8 cellular contexts compared by ENCODE assay signal in genomic region chr17:42422412-42422957, GRCh38. TPM values are rescaled to one million over a fixed set of nuclear protein-coding genes. Genes with fewer than 3 reads are reported as not detected.
DNase-seq lines count a peak whose midpoint lies in the region; ATAC-seq and TF ChIP-seq lines count a peak whose summit lies in the region.

No MANE protein-coding gene starts in this region.

- ATAC-seq in foreskin keratinocyte (peak; percentile 48), HG03442 (IDR thresholded peaks at IDR 0.05; ENCODE audit: unreplicated experiment) (no peak), GM19452 (IDR thresholded peaks at IDR 0.05; ENCODE audit: unreplicated experiment) (no peak)

- TF ChIP-seq CTCF in HEK293 (tag by site-specific recombination; IDR thresholded peaks at IDR 0.05) (no peak; the same call in 1 of the 2 replicates), foreskin keratinocyte (conservative IDR thresholded peaks at IDR 0.05) (no peak), ovary (IDR thresholded peaks at IDR 0.05) (no peak)

- intact Hi-C loops in ovary (cut with DNase I) = loop anchor here in 3 of 4 donors (5.0 to 10.0 kb wide), 3 partner anchors 90 to 105 kb away; no protein-coding TSS in a partner anchor

- H3K27ac ChIP-seq in HEK293 (ENCODE audit: extremely low read depth, low read depth, low read length) (peak overlapping the region; percentile 37; the same call in 1 of the 2 replicates), foreskin keratinocyte (peak overlapping the region; percentile 49), ovary (peak overlapping the region; percentile 54 to 78)

- CTCF ChIA-PET in HEK293 (lab: Yijun Ruan, JAX) = interaction anchor here (0.5 to 7.0 kb wide), 20 partner anchors 17 to 1639 kb away, joined by 3 to 33 read pairs (median 3); no protein-coding TSS in a partner anchor

- no peak for TF ChIP-seq POLR2A in ovary (IDR thresholded peaks at IDR 0.05)

- no peak for TF ChIP-seq EP300 in ovary (IDR thresholded peaks at IDR 0.05)

- H3K4me1 ChIP-seq in HEK293 (ENCODE audit: control insufficient read depth, insufficient read depth, low read length) = peaks cover 2% of the 10 kb centered on the region
- peaks cover 16% of the 10 kb centered on the region for H3K4me1 ChIP-seq in foreskin keratinocyte
- peaks cover 5% of the 10 kb centered on the region for H3K4me1 ChIP-seq in ovary (ENCODE audit: insufficient read depth)

- H3K4me3 ChIP-seq in HEK293 (ENCODE audit: low read depth, low read length) (peak overlapping the region; percentile 79), ovary (peak overlapping the region; percentile 96)

- H3K9me3 ChIP-seq in HEK293 (ENCODE audit: control insufficient read depth, insufficient read depth, low read depth, low read length) (no peaks in the 10 kb centered on the region), ovary (no peaks in the 10 kb centered on the region)

- DNase-seq in A172 (ENCODE audit: low spot score) (peak; percentile 33), foreskin keratinocyte (peak in 1 of 2 donors; percentile 54), ovary (peak in 4 of 5 donors; percentile 33 to 62 (median 54)), NCI-H446 treated with DMSO at 0.1 percent for 48 hours (lab: John Stamatoyannopoulos, UW) (no peak)
- peak; percentile 58 to 63 for DNase-seq in activated T-cell treated with anti-CD3 and anti-CD28 coated beads, Interleukin-2, amount 50 U/mL, for 48 hours

- H3K36me3 ChIP-seq in HEK293 (ENCODE audit: control insufficient read depth in 2 of 2, insufficient read depth in 1 of 2, low read length in 2 of 2) (no peaks in the 10 kb centered on the region; a peak in 1 of 3 replicates), ovary (no peaks in the 10 kb centered on the region)

- POLR2A ChIA-PET in HEK293 (lab: Yijun Ruan, JAX) = interaction anchor here (0.8 to 3.3 kb wide), 31 partner anchors 10 to 576 kb away, joined by 3 to 73 read pairs (median 7); partner anchors contain the start of genes ACLY, DNAJC7, PLEKHH3 and PSMC3IP

- H3K27me3 ChIP-seq in foreskin keratinocyte (no peaks in the 10 kb centered on the region), ovary (no peaks in the 10 kb centered on the region)

- WGBS in ovary, 3 donors = 0 to 1% (median 1%) methylated on average over 32 to 44 of the region's 44 CpGs

TF ChIP-seq in HEK293, 187 proteins besides CTCF, POLR2A, EP300 and RAD21 (continues in another document):
- TF ChIP-seq ZNF701 (tag by site-specific recombination; IDR thresholded peaks at IDR 0.05) (no peak), ZNF843 (tag by site-specific recombination; IDR thresholded peaks at IDR 0.05) (no peak), PRDM10 (tag by site-specific recombination; IDR thresholded peaks at IDR 0.05) (peak; percentile 8; the same call in 1 of the 2 replicates), KLF17 (tag by site-specific recombination; IDR thresholded peaks at IDR 0.05) (no peak), OVOL3 (tag by site-specific recombination; IDR thresholded peaks at IDR 0.05) (no peak), ZNF174 (tag by site-specific recombination; IDR thresholded peaks at IDR 0.05) (no peak), ZNF692 (tag by site-specific recombination; IDR thresholded peaks at IDR 0.05) (no peak), ZNF513 (tag by site-specific recombination; IDR thresholded peaks at IDR 0.05) (no peak), ZNF580 (tag by site-specific recombination; IDR thresholded peaks at IDR 0.05) (no peak), ZNF677 (tag by site-specific recombination; IDR thresholded peaks at IDR 0.05) (no peak), ZNF266 (tag by site-specific recombination; IDR thresholded peaks at IDR 0.05; ENCODE audit: low read depth) (no peak), ZBTB21 (tag by site-specific recombination; IDR thresholded peaks at IDR 0.05) (no peak), ZNF776 (tag by site-specific recombination; IDR thresholded peaks at IDR 0.05; ENCODE audit: borderline replicate concordance) (no peak), ZFP41 (tag by site-specific recombination; IDR thresholded peaks at IDR 0.05; ENCODE audit: borderline replicate concordance) (no peak)

RNA-seq across cellular contexts. Expression of gene CAVIN1, which starts 0.6 kb away (rescaled TPM):
- total RNA-seq in A172 (2014; rRNA removed; shearing (Covaris generic)) = 569 and 659 TPM in 2 replicates
- total RNA-seq in foreskin keratinocyte (351 and 355 TPM in 2 replicates), ovary (100 to 1,000 TPM; 122 to 407 (median 281) TPM)
- polyA plus RNA-seq in foreskin keratinocyte (215 and 236 TPM in 2 replicates), ovary (100 to 1,000 TPM; 226 to 253 TPM)

RNA-seq across cellular contexts. Expression of gene STAT3, which starts 34.2 kb away (rescaled TPM):
- 78.5 and 92.9 TPM in 2 replicates for total RNA-seq in A172 (2014; rRNA removed; shearing (Covaris generic))
- total RNA-seq in foreskin keratinocyte (76.6 and 77.7 TPM in 2 replicates), ovary (100 to 1,000 TPM; 118 to 301 (median 207) TPM)
- polyA plus RNA-seq in foreskin keratinocyte (20.2 and 23.0 TPM in 2 replicates), ovary (100 to 1,000 TPM in 1 of 2 donors, 10 to 100 TPM in 1; 58.3 to 129 TPM)

RNA-seq across cellular contexts. Expression of gene ATP6V0A1, which starts 36.2 kb away (rescaled TPM):
- 23.4 and 24.1 TPM in 2 replicates for total RNA-seq in A172 (2014; rRNA removed; shearing (Covaris generic))
- total RNA-seq in foreskin keratinocyte (18.8 and 19.7 TPM in 2 replicates), ovary (10 to 100 TPM; 47.6 to 94.1 (median 74.1) TPM)
- polyA plus RNA-seq in foreskin keratinocyte (17.8 and 18.9 TPM in 2 replicates), ovary (100 to 1,000 TPM in 1 of 2 donors, 10 to 100 TPM in 1; 36.3 to 118 TPM)
